ENCODE assay signal across 16 cellular contexts in genomic region chr1:116166011-116166571, GRCh38. TPM values are rescaled to one million over a fixed set of nuclear protein-coding genes. Genes with fewer than 3 reads are reported as not detected.
"Had no signal": no experiment of that assay in that cellular context is flagged by ENCODE, and none has a peak within 500 bp of the region (broad histone marks: within the 10 kb centered on the region; RNA-seq: fewer than 3 reads in every experiment).

No MANE protein-coding gene starts in this region.

- ATAC-seq: activated CD8-positive, alpha-beta memory T cell treated with anti-CD3 and anti-CD28 coated beads, Interleukin-2, amount 10 ng/mL, durations not matched to agents 7 days and 5 days; effector memory CD8-positive, alpha-beta T cell; stimulated activated memory B cell treated with anti-CD40 and anti-IgM and Interleukin-4, amounts not matched to agents 10 μg/mL and 1 μg/mL and 100 μg/mL, for 72 hours; T-helper 17 cell had no signal

- H3K27me3 ChIP-seq: cardiac muscle cell had no signal

- DNase-seq: activated CD8-positive, alpha-beta memory T cell treated with anti-CD3 and anti-CD28 coated beads, Interleukin-2, amount 10 ng/mL, durations not matched to agents 7 days and 5 days; activated gamma-delta T cell treated with Interleukin-2 at 50 U/mL for 16 hours; activated naive CD8-positive, alpha-beta T cell treated with anti-CD3 and anti-CD28 coated beads, Interleukin-2, amount 10 ng/mL, durations not matched to agents 7 days and 5 days; activated T-cell treated with anti-CD3 and anti-CD28 coated beads, Interleukin-2, amount 50 U/mL, for 24 hours; cortex of kidney; effector memory CD8-positive, alpha-beta T cell; mammary epithelial cell; nephron progenitor cell; SHP77 treated with DMSO at 0.1 percent for 48 hours; small intestine; substantia nigra; T-helper 17 cell had no signal

- H3K27ac ChIP-seq: cardiac muscle cell, epithelial cell of prostate had no signal

- H3K36me3 ChIP-seq: cardiac muscle cell had no signal

- H3K4me3 ChIP-seq: cardiac muscle cell had no signal

RNA-seq across cellular contexts. Expression of gene MAB21L3, which starts 54.9 kb away (rescaled TPM):
- total RNA-seq: activated CD8-positive, alpha-beta memory T cell treated with anti-CD3 and anti-CD28 coated beads, Interleukin-2, amount 10 ng/mL, durations not matched to agents 7 days and 5 days; activated naive CD8-positive, alpha-beta T cell treated with anti-CD3 and anti-CD28 coated beads, Interleukin-2, amount 10 ng/mL, durations not matched to agents 7 days and 5 days; osteocyte; T-helper 17 cell had no signal
